9 cellular contexts compared by ENCODE assay signal in the genomic region with DNA sequence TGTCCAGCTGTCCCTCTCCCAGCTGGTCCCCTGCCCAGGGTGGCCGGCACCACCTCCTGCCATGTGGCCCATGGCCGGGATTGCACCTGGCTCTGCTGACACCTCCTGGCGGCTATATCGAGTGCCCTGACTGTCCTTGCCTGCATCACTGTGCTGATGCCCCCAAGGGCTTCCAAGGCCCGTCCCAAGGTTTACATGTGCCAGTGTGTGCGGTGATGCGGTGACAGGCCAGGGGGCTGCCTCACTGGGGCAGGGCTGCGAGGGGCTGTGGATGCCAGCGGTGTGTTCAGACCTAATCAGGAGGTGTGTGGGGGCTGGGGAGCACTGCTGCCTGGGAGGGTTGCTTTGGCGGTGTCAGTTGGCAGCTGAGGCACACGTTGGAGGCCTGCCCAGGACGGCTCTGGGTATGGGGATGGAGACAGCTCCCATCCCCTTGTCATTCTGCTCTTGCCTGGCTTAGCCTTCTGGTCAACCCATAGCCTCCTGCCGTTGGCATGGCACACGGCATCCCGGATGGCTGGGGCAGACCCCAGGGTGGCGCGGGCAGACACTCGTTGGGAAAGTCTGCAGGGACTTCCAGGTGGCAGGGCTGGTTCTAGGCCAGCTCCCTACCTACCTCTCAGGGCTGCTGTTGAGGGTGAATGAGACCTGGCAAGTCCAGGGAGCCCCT. TPM values are rescaled to one million over a fixed set of nuclear protein-coding genes. Genes with fewer than 3 reads are reported as not detected.
DNase-seq lines count a peak whose midpoint lies in the region; ATAC-seq and TF ChIP-seq lines count a peak whose summit lies in the region.
"Had no signal": no experiment of that assay in that cellular context is flagged by ENCODE, and none has a peak within 500 bp of the region (broad histone marks: within the 10 kb centered on the region; RNA-seq: fewer than 3 reads in every experiment).

No MANE protein-coding gene starts in this region.

- no peak overlapping the region for H3K4me3 ChIP-seq in mammary epithelial cell (replicated peaks in 1 of 3; ENCODE audit: insufficient read depth in 1 of 3, low read depth in 2 of 3, low read length in 3 of 3)

- dilution Hi-C loops in mammary epithelial cell (cut with HindIII; ENCODE audit: low sequenced_read_pairs): loop anchor here (5.0 kb wide), 1 partner anchor 43 kb away; no protein-coding TSS in a partner anchor

- no peaks in the 10 kb centered on the region for H3K9me3 ChIP-seq in mammary epithelial cell (replicated peaks; ENCODE audit: insufficient read depth, low read length)

- peak in 1 of 2 donors; percentile 29 for TF ChIP-seq CTCF in mammary epithelial cell (conservative IDR thresholded peaks at IDR 0.05 in 1 of 2, IDR thresholded peaks at IDR 0.05 in 1 of 2; ENCODE audit: extremely low read depth in 1 of 2, insufficient read depth in 1 of 2, low read depth in 1 of 2, low read length in 2 of 2)
- TF ChIP-seq CTCF in GM10266 (IDR thresholded peaks at IDR 0.05; ENCODE audit: control insufficient read depth, insufficient read depth, low read depth, missing control alignments): no peak

- H3K79me2 ChIP-seq in mammary epithelial cell (ENCODE audit: insufficient read depth, low read length): peaks cover 98% of the 10 kb centered on the region

- peak; percentile 61 for DNase-seq in Ammon's horn (ENCODE audit: low spot score)
- DNase-seq in HUDEP-2 (lab: John Stamatoyannopoulos, UW; ENCODE audit: unreplicated experiment in 76 of 76): peak in 58 of 76 experiments; percentile 5 to 76 (median 48)
- no peak for DNase-seq in mammary epithelial cell
- peak; percentile 73 for DNase-seq in myocyte (ENCODE audit: low read depth)
- no peak for DNase-seq in GM10266 (ENCODE audit: extremely low spot score)
- DNase-seq: NCI-H187 treated with DMSO at 0.1 percent for 48 hours had no signal

- ATAC-seq in GM21529 (IDR thresholded peaks at IDR 0.05; ENCODE audit: unreplicated experiment): no peak
- ATAC-seq in HG02981 (IDR thresholded peaks at IDR 0.05; ENCODE audit: unreplicated experiment): no peak
- no peak for ATAC-seq in GM19351 (IDR thresholded peaks at IDR 0.05; ENCODE audit: unreplicated experiment)

- H3K27me3 ChIP-seq in mammary epithelial cell (ENCODE audit: insufficient read depth, low read length): no peaks in the 10 kb centered on the region

- no peaks in the 10 kb centered on the region for H3K36me3 ChIP-seq in mammary epithelial cell (ENCODE audit: insufficient read depth, low read length)

- H3K4me1 ChIP-seq in mammary epithelial cell (ENCODE audit: insufficient read depth, low read length): peaks cover 37% of the 10 kb centered on the region

- in situ Hi-C loops in mammary epithelial cell (cut with MboI; ENCODE audit: low sequenced_read_pairs in 2 of 2): loop anchor here in 1 of 2 donors (10.0 kb wide), 1 partner anchor 165 kb away; a partner anchor contains a TSS

- CTCF ChIA-PET in mammary epithelial cell (lab: Charles Lee; ENCODE audit: low non-redundant PET): no interaction called here

- no peak overlapping the region for H2AFZ ChIP-seq in mammary epithelial cell (ENCODE audit: low read depth, low read length)

- intact Hi-C loops in mammary epithelial cell (cut with micrococcal nuclease): no loop called here

- H3K4me2 ChIP-seq in mammary epithelial cell (ENCODE audit: insufficient read depth, low read depth, low read length): peak overlapping the region; percentile 23

- no peak overlapping the region for H3K27ac ChIP-seq in mammary epithelial cell (ENCODE audit: insufficient read depth, low read depth, low read length)

- no peaks in the 10 kb centered on the region for H4K20me1 ChIP-seq in mammary epithelial cell (ENCODE audit: insufficient read depth, low read length)

- BruUV-seq in mammary epithelial cell (replicated peaks; lab: Mats Ljungman, UMichigan): no TSS peak

- H3K9ac ChIP-seq in mammary epithelial cell (ENCODE audit: insufficient read depth, low read length): no peak overlapping the region

- WGBS in mammary epithelial cell (ENCODE audit: low coverage, missing lambda C conversion rate): 33% methylated on average over 11 of the region's 18 CpGs

RNA-seq across cellular contexts. Expression of a gene that starts 5.5 kb away (rescaled TPM):
- 10 to 100 TPM; 14.2 to 57.6 TPM for total RNA-seq in mammary epithelial cell
- 49.5 TPM for polyA plus RNA-seq in mammary epithelial cell
- 80.6 TPM for polyA minus RNA-seq in mammary epithelial cell
- total RNA-seq in myocyte: 23.2 and 25.8 TPM in 2 replicates
- polyA plus RNA-seq in myocyte (2012): 66.4 TPM

RNA-seq across cellular contexts. Expression of a gene that starts 36.8 kb away (rescaled TPM):
- total RNA-seq in mammary epithelial cell: 10 to 100 TPM in 1 of 2 donors, 1 to 10 TPM in 1; 6.1 to 10.8 TPM
- 2.8 TPM for polyA plus RNA-seq in mammary epithelial cell
- 4.4 TPM for polyA minus RNA-seq in mammary epithelial cell
- total RNA-seq in myocyte: 24.9 and 25.8 TPM in 2 replicates
- 17.7 TPM for polyA plus RNA-seq in myocyte (2012)

Comparison
In these comparisons a context has a peak if more than half of its experiments do, and no peak if none do; other contexts are left out.
1. DNase-seq: peak in Ammon's horn (single experiment), HUDEP-2 (58 of 76) and myocyte (single experiment); none in mammary epithelial cell (single experiment) and GM10266 (single experiment).